ENCODE assay signal across 1 cellular context in the genomic region with DNA sequence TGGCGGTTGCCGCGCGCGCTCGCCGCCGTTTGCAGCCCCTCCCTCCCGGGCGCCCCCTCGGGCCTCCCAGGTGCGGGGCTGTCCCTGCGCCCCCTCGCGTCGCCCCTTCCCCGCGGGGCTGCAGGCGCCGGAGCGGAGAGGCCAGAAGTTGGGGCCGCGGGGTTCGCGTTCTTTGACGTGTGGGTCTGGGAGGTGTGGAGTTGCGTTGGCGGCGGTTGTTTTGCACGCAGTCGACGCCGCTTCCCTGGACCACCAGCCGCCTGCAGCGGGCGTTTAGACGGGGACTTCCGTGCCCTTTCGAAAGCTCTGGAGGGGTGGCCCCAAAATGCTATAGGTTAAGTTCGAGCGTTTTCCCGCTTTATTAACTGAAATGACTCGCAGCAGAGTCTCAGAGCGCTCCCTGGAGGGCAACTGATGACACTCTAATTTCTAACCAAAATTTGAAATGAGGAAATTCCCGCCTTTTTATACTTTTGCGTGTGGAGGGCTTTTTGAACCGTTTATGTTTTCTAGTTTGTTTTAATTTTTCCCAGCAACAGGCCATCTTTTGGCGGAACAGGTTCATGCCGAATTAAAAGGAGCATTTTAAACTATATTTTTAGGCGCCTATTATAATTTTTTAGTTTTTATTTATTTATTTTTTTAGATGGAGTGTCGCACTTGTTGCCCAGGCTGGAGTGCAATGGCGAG.
A peak's percentile ranks its signal among the peaks of the same experiment; 100 is the strongest.
TF ChIP-seq lines count a peak whose summit lies in the region.

No MANE protein-coding gene starts in this region.

TF ChIP-seq in K562, 482 proteins besides CTCF, POLR2A, EP300 and RAD21 (continued from another document):
- TF ChIP-seq FOSL1 (tag; conservative IDR thresholded peaks at IDR 0.05) = no peak
- peak; percentile 83 for TF ChIP-seq RFX5 (IDR thresholded peaks at IDR 0.05; ENCODE audit: low read depth, low read length)
- no peak for TF ChIP-seq RBM34 (IDR thresholded peaks at IDR 0.05; ENCODE audit: borderline replicate concordance, insufficient read depth, low read length)
- TF ChIP-seq XRCC5 (IDR thresholded peaks at IDR 0.05; ENCODE audit: low read depth, low read length) = peak; percentile 74
- TF ChIP-seq ZNF24 (IDR thresholded peaks at IDR 0.05) = no peak; the same call in 1 of the 2 replicates
- TF ChIP-seq, protein P1, sequence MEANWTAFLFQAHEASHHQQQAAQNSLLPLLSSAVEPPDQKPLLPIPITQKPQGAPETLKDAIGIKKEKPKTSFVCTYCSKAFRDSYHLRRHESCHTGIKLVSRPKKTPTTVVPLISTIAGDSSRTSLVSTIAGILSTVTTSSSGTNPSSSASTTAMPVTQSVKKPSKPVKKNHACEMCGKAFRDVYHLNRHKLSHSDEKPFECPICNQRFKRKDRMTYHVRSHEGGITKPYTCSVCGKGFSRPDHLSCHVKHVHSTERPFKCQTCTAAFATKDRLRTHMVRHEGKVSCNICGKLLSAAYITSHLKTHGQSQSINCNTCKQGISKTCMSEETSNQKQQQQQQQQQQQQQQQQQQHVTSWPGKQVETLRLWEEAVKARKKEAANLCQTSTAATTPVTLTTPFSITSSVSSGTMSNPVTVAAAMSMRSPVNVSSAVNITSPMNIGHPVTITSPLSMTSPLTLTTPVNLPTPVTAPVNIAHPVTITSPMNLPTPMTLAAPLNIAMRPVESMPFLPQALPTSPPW (CRISPR knock-in tag; IDR thresholded peaks at IDR 0.05) = peak; percentile 61
- TF ChIP-seq ETV6 (IDR thresholded peaks at IDR 0.05; ENCODE audit: borderline replicate concordance in 1 of 2, low read depth in 2 of 2, low read length in 1 of 2) = no peak
- TF ChIP-seq ETV6 (CRISPR knock-in tag; IDR thresholded peaks at IDR 0.05; ENCODE audit: borderline replicate concordance) = no peak
- TF ChIP-seq MECOM (CRISPR knock-in tag; IDR thresholded peaks at IDR 0.05) = no peak
- TF ChIP-seq RFX7 (CRISPR knock-in tag; IDR thresholded peaks at IDR 0.05) = no peak
- TF ChIP-seq, protein P2, sequence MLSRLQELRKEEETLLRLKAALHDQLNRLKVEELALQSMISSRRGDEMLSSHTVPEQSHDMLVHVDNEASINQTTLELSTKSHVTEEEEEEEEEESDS (CRISPR knock-in tag; IDR thresholded peaks at IDR 0.05) = no peak
- no peak for TF ChIP-seq ZNF232 (CRISPR knock-in tag; IDR thresholded peaks at IDR 0.05)
- no peak for TF ChIP-seq ZNF253 (CRISPR knock-in tag; conservative IDR thresholded peaks at IDR 0.05)
- no peak for TF ChIP-seq PYGO2 (tag; IDR thresholded peaks at IDR 0.05)
- no peak for TF ChIP-seq NR1H2 (CRISPR knock-in tag; IDR thresholded peaks at IDR 0.05)
- no peak for TF ChIP-seq CHD2 (IDR thresholded peaks at IDR 0.05; ENCODE audit: low read depth, low read length)
- peak; percentile 99 for TF ChIP-seq EP400 (IDR thresholded peaks at IDR 0.05)
- TF ChIP-seq HNRNPUL1 (IDR thresholded peaks at IDR 0.05; ENCODE audit: low read length) = no peak
- TF ChIP-seq ZNF830 (CRISPR knock-in tag; IDR thresholded peaks at IDR 0.05) = no peak
- no peak for TF ChIP-seq PHTF2 (CRISPR knock-in tag; IDR thresholded peaks at IDR 0.05)
- TF ChIP-seq DPF2 (IDR thresholded peaks at IDR 0.05) = no peak
- no peak for TF ChIP-seq ZNF785 (CRISPR knock-in tag; IDR thresholded peaks at IDR 0.05)
- TF ChIP-seq ZNF764 (CRISPR knock-in tag; IDR thresholded peaks at IDR 0.05; ENCODE audit: low read depth) = no peak
- no peak for TF ChIP-seq ZNF449 (CRISPR knock-in tag; IDR thresholded peaks at IDR 0.05)
- peak; percentile 18; the same call in 1 of the 2 replicates for TF ChIP-seq ESRRA (IDR thresholded peaks at IDR 0.05; ENCODE audit: borderline replicate concordance, low read depth)
